In genomic region chr17:81034779-81035388, GRCh38 we compare ENCODE assay signal across 1 cellular context.
TF ChIP-seq lines count a peak whose summit lies in the region.

BAIAP2 (plus strand) TSS chr17:81035151; CDS start chr17:81035255, 104 bp downstream.

TF ChIP-seq in HepG2, 621 proteins besides CTCF, POLR2A, EP300 and RAD21 (continued from another document and continues in another):
- TF ChIP-seq ZBED4 (CRISPR knock-in tag; IDR thresholded peaks at IDR 0.05; ENCODE audit: borderline replicate concordance) = peak; percentile 56; the same call in 1 of the 2 replicates
- peak; percentile 88 for TF ChIP-seq ZNF580 (CRISPR knock-in tag; IDR thresholded peaks at IDR 0.05; ENCODE audit: borderline replicate concordance, low read depth)
- no peak for TF ChIP-seq CHD2 (IDR thresholded peaks at IDR 0.05; ENCODE audit: low read depth, low read length)
- TF ChIP-seq BRCA1 (CRISPR knock-in tag; IDR thresholded peaks at IDR 0.05) = peak; percentile 68; the same call in 1 of the 2 replicates
- TF ChIP-seq MAZ (IDR thresholded peaks at IDR 0.05; ENCODE audit: borderline replicate concordance, low read depth, low read length) = peak; percentile 67; the same call in 1 of the 2 replicates
- peak; percentile 76; the same call in 1 of the 2 replicates for TF ChIP-seq MAZ (CRISPR knock-in tag; IDR thresholded peaks at IDR 0.05; ENCODE audit: low read depth)
- no peak for TF ChIP-seq ZNF432 (CRISPR knock-in tag; IDR thresholded peaks at IDR 0.05; ENCODE audit: borderline replicate concordance)
- TF ChIP-seq SMAD9 (CRISPR knock-in tag; IDR thresholded peaks at IDR 0.05) = 0 out of 2 replicates have a peak, but pooled peaks have one; percentile 45
- TF ChIP-seq ZNF841 (CRISPR knock-in tag; IDR thresholded peaks at IDR 0.05; ENCODE audit: borderline replicate concordance) = no peak
- TF ChIP-seq RBFOX2 (IDR thresholded peaks at IDR 0.05; ENCODE audit: low read depth, low read length) = peak; percentile 96
- TF ChIP-seq ZNF33A (CRISPR knock-in tag; IDR thresholded peaks at IDR 0.05; ENCODE audit: borderline replicate concordance) = no peak
- no peak for TF ChIP-seq PLRG1 (conservative IDR thresholded peaks at IDR 0.05)
- no peak for TF ChIP-seq SRF (IDR thresholded peaks at IDR 0.05; ENCODE audit: low read depth, low read length)
- TF ChIP-seq ZNF740 (CRISPR knock-in tag; IDR thresholded peaks at IDR 0.05) = no peak
- TF ChIP-seq SP140L (CRISPR knock-in tag; IDR thresholded peaks at IDR 0.05; ENCODE audit: borderline replicate concordance) = peak; percentile 49; the same call in 1 of the 2 replicates
- TF ChIP-seq ZNF317 (CRISPR knock-in tag; IDR thresholded peaks at IDR 0.05) = peak; percentile 60; the same call in 1 of the 2 replicates
- TF ChIP-seq ZUFSP (CRISPR knock-in tag; IDR thresholded peaks at IDR 0.05; ENCODE audit: borderline replicate concordance) = no peak
- peak; percentile 76; the same call in 1 of the 2 replicates for TF ChIP-seq POGK (CRISPR knock-in tag; conservative IDR thresholded peaks at IDR 0.05)
- TF ChIP-seq ZNF331 (CRISPR knock-in tag; IDR thresholded peaks at IDR 0.05) = peak; percentile 89
- no peak for TF ChIP-seq TARDBP (CRISPR knock-in tag; IDR thresholded peaks at IDR 0.05)
- peak; percentile 78; the same call in 1 of the 2 replicates for TF ChIP-seq ZNF546 (CRISPR knock-in tag; conservative IDR thresholded peaks at IDR 0.05)
- 0 out of 2 replicates have a peak, but pooled peaks have one; percentile 49 for TF ChIP-seq GZF1 (CRISPR knock-in tag; IDR thresholded peaks at IDR 0.05)
- TF ChIP-seq ZNF501 (CRISPR knock-in tag; IDR thresholded peaks at IDR 0.05) = no peak
- no peak for TF ChIP-seq SIX4 (CRISPR knock-in tag; IDR thresholded peaks at IDR 0.05)
- no peak for TF ChIP-seq ZNF646 (CRISPR knock-in tag; IDR thresholded peaks at IDR 0.05)
- TF ChIP-seq IRF2 (CRISPR knock-in tag; IDR thresholded peaks at IDR 0.05) = 0 out of 2 replicates have a peak, but pooled peaks have one; percentile 33
- TF ChIP-seq NCOR1 (IDR thresholded peaks at IDR 0.05; ENCODE audit: borderline replicate concordance, low read length) = no peak
- TF ChIP-seq POLR2G (IDR thresholded peaks at IDR 0.05; ENCODE audit: low read depth, low read length) = peak; percentile 99
- TF ChIP-seq ZBTB8A (CRISPR knock-in tag; IDR thresholded peaks at IDR 0.05; ENCODE audit: borderline replicate concordance, low read depth) = no peak
- no peak; the same call in 1 of the 2 replicates for TF ChIP-seq REL (CRISPR knock-in tag; conservative IDR thresholded peaks at IDR 0.05)
- peak; percentile 40; the same call in 1 of the 2 replicates for TF ChIP-seq FOXO1 (CRISPR knock-in tag; IDR thresholded peaks at IDR 0.05)
- peak; percentile 86 for TF ChIP-seq ARNT2 (CRISPR knock-in tag; IDR thresholded peaks at IDR 0.05; ENCODE audit: low read depth)
- no peak for TF ChIP-seq ZNF761 (CRISPR knock-in tag; conservative IDR thresholded peaks at IDR 0.05)
- TF ChIP-seq GPN1 (CRISPR knock-in tag; IDR thresholded peaks at IDR 0.05; ENCODE audit: borderline replicate concordance) = peak; percentile 75; the same call in 1 of the 2 replicates
- no peak for TF ChIP-seq RFX5 (IDR thresholded peaks at IDR 0.05; ENCODE audit: low read depth, low read length)
- TF ChIP-seq CBX2 (IDR thresholded peaks at IDR 0.05; ENCODE audit: low read depth, low read length) = no peak
- TF ChIP-seq CBX2 (CRISPR knock-in tag; IDR thresholded peaks at IDR 0.05; ENCODE audit: low read depth) = no peak
- no peak for TF ChIP-seq RBM22 (optimal IDR thresholded peaks at IDR 0.05; ENCODE audit: low read length)
- TF ChIP-seq PATZ1 (CRISPR knock-in tag; IDR thresholded peaks at IDR 0.05) = peak; percentile 85
- no peak for TF ChIP-seq CREB3 (CRISPR knock-in tag; IDR thresholded peaks at IDR 0.05)
- TF ChIP-seq PHF8 (CRISPR knock-in tag; IDR thresholded peaks at IDR 0.05) = peak; percentile 74
- no peak for TF ChIP-seq ZNF737 (CRISPR knock-in tag; IDR thresholded peaks at IDR 0.05; ENCODE audit: borderline replicate concordance)
- TF ChIP-seq ZNF800 (CRISPR knock-in tag; IDR thresholded peaks at IDR 0.05) = peak; percentile 75; the same call in 1 of the 2 replicates
- TF ChIP-seq POLR2AphosphoS5 (IDR thresholded peaks at IDR 0.05; ENCODE audit: low read depth, low read length) = peak; percentile 100
- TF ChIP-seq BHLHE40 (IDR thresholded peaks at IDR 0.05; ENCODE audit: low read length) = no peak
